ENCODE assay signal across 8 cellular contexts in genomic region chr12:103841690-103842584, GRCh38. TPM values are rescaled to one million over a fixed set of nuclear protein-coding genes. Genes with fewer than 3 reads are reported as not detected.
DNase-seq lines count a peak whose midpoint lies in the region; ATAC-seq and TF ChIP-seq lines count a peak whose summit lies in the region.

No MANE protein-coding gene starts in this region.

- H3K27ac ChIP-seq in SJSA1 (peak overlapping the region; percentile 83), right cardiac atrium (ENCODE audit: low read length) (peak overlapping the region; percentile 34), gastrocnemius medialis (peak overlapping the region; percentile 80 to 90 (median 82))

- no peak for TF ChIP-seq CTCF in gastrocnemius medialis (IDR thresholded peaks at IDR 0.05 in 4 of 5, conservative IDR thresholded peaks at IDR 0.05 in 1 of 5)

- H3K36me3 ChIP-seq in SJSA1 (peaks cover 5% of the 10 kb centered on the region), adipocyte (ENCODE audit: control insufficient read depth, insufficient read depth, low read length, severe bottlenecking) (no peaks in the 10 kb centered on the region), gastrocnemius medialis (no peaks in the 10 kb centered on the region)

- WGBS in right cardiac atrium: 48% methylated on average over 20 of the region's 20 CpGs

- peak overlapping the region; percentile 99 for H3K4me3 ChIP-seq in SJSA1
- peak overlapping the region; percentile 71 for H3K4me3 ChIP-seq in adipocyte (ENCODE audit: low read length)
- H3K4me3 ChIP-seq in right cardiac atrium (ENCODE audit: low read length): peak overlapping the region; percentile 65
- H3K4me3 ChIP-seq in gastrocnemius medialis: peak overlapping the region; percentile 63 to 90 (median 79)

- H3K4me1 ChIP-seq in SJSA1 (replicated peaks): peaks cover 30% of the 10 kb centered on the region
- H3K4me1 ChIP-seq in adipocyte (ENCODE audit: control insufficient read depth, insufficient read depth, low read length): peaks cover 23% of the 10 kb centered on the region
- peaks cover 2% of the 10 kb centered on the region for H3K4me1 ChIP-seq in right cardiac atrium (ENCODE audit: control insufficient read depth, insufficient read depth, low read length)
- H3K4me1 ChIP-seq in gastrocnemius medialis: peaks cover 14 to 20% of the 10 kb centered on the region in 2 donors

- intact Hi-C loops in right cardiac atrium (cut with DNase I): no loop called here
- intact Hi-C loops in gastrocnemius medialis (cut with DNase I; ENCODE audit: low total_unique reads): loop anchor here (2.0 kb wide), 2 partner anchors 43 to 59 kb away; no protein-coding TSS in a partner anchor

- in situ Hi-C loops in gastrocnemius medialis (cut with MboI; ENCODE audit: low sequenced_read_pairs in 4 of 4): no loop called here

- peak; percentile 58 to 59 for ATAC-seq in right cardiac atrium
- ATAC-seq in gastrocnemius medialis: peak; percentile 25 to 44

- H3K27me3 ChIP-seq in SJSA1 (replicated peaks) (no peaks in the 10 kb centered on the region), adipocyte (replicated peaks; ENCODE audit: control insufficient read depth, insufficient read depth, low read length) (no peaks in the 10 kb centered on the region), right cardiac atrium (ENCODE audit: control insufficient read depth, insufficient read depth) (no peaks in the 10 kb centered on the region), gastrocnemius medialis (no peaks in the 10 kb centered on the region)

- peak overlapping the region; percentile 51 for H3K9ac ChIP-seq in adipocyte (ENCODE audit: low read length)

- H3K9me3 ChIP-seq in SJSA1 (replicated peaks) (peaks cover 3% of the 10 kb centered on the region; the same call in 1 of the 2 replicates), adipocyte (ENCODE audit: control insufficient read depth, low read length) (no peaks in the 10 kb centered on the region), right cardiac atrium (ENCODE audit: control insufficient read depth, low read length) (no peaks in the 10 kb centered on the region), gastrocnemius medialis (no peaks in the 10 kb centered on the region)

- DNase-seq in AG08395 (ENCODE audit: low spot score) (peak; percentile 70), GM19238 (ENCODE audit: insufficient read length, low spot score) (peak; percentile 13), HT1080 (ENCODE audit: low read depth) (peak; percentile 97), SJSA1 (ENCODE audit: low read depth in 1 of 2, low spot score in 2 of 2) (peak; percentile 86 to 93), adipocyte (ENCODE audit: low read depth) (peak; percentile 80), right cardiac atrium (peak; percentile 52 to 74 (median 73)), gastrocnemius medialis (peak; percentile 17 to 43), hippocampal formation (lab: John Stamatoyannopoulos, UW) (no peak)

- no peak for TF ChIP-seq POLR2A in gastrocnemius medialis (IDR thresholded peaks at IDR 0.05)

RNA-seq across cellular contexts. Expression of gene NT5DC3, which starts 0.9 kb away (rescaled TPM):
- 17.1 and 21.6 TPM in 2 replicates for total RNA-seq in HT1080 (2014; rRNA removed; shearing (Covaris generic))
- polyA plus RNA-seq in HT1080 (2015; cell fraction: cytosol; rRNA removed): 13.4 and 15.1 TPM in 2 replicates
- 36.9 and 37.1 TPM in 2 replicates for polyA plus RNA-seq in HT1080 (2015; cell fraction: nucleus; rRNA removed)
- total RNA-seq in SJSA1 (2014; rRNA removed; shearing (Covaris generic)): 7.0 and 15.4 TPM in 2 replicates
- total RNA-seq in right cardiac atrium: 1 to 10 TPM; 1.6 to 3.6 (median 2.4) TPM
- 0.93 TPM for polyA plus RNA-seq in right cardiac atrium
- total RNA-seq in gastrocnemius medialis: 10 to 100 TPM in 3 of 4 donors, 1 to 10 TPM in 1; 8.8 to 18.7 (median 13.9) TPM

Comparison
In these comparisons a context has a peak if more than half of its experiments do, and no peak if none do; other contexts are left out.
1. DNase-seq: peak in AG08395 (single experiment), GM19238 (single experiment), HT1080 (single experiment), SJSA1 (2 of 2), adipocyte (single experiment), right cardiac atrium (3 of 3) and gastrocnemius medialis (2 of 2); none in hippocampal formation (0 of 2).
2. Peak in every context shown above with its lines, with median percentiles within 50 percentile points of each other: H3K27ac ChIP-seq and H3K4me3 ChIP-seq.